In the genomic region with DNA sequence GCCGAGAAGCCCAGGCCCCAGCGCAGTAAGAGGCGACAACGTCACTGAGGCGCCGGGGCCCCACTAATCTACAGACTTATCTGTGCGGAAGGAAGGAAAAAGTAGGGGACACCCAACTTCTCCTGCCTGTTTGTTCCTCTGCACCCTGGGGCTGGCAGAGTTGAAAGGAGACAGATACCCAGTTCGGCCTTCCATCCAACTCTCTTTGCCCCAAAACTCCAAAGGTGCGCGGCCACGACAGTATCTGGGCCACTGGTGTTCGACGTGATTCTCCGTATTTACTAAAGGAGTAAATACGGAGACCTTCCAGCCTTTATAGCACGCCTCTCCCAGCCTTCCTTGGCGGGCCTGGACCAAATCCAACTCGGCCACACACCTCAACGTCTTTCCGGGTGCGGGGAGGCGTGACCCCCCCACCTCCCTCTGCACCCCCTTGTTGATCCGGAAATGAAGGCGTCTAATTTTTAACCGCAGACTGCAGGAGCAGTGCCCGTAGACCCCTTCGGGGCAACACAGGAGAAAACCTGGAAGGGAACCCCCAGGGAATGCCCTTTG, we compare ENCODE assay signal across 9 cellular contexts. TPM values are rescaled to one million over a fixed set of nuclear protein-coding genes. Genes with fewer than 3 reads are reported as not detected.
A peak's percentile ranks its signal among the peaks of the same experiment; 100 is the strongest.
DNase-seq lines count a peak whose midpoint lies in the region; ATAC-seq, FAIRE-seq and TF ChIP-seq lines count a peak whose summit lies in the region.
"Had no signal": no experiment of that assay in that cellular context is flagged by ENCODE, and none has a peak within 500 bp of the region (broad histone marks: within the 10 kb centered on the region; RNA-seq: fewer than 3 reads in every experiment).

No MANE protein-coding gene starts in this region.

- intact Hi-C loops in activated CD8-positive, alpha-beta T cell treated with anti-CD3 and anti-CD28 coated beads for 36 hours (cut with micrococcal nuclease) = loop anchor here (5.0 to 10.0 kb wide), 3 partner anchors 114 to 226 kb away; no protein-coding TSS in a partner anchor
- intact Hi-C loops in pancreas (cut with DNase I) = no loop called here

- H3K4me3 Mint-ChIP-seq in IgD-negative memory B cell = peak overlapping the region; percentile 90 to 100 (median 96)
- peak overlapping the region; percentile 99 for H3K4me3 Mint-ChIP-seq in activated CD8-positive, alpha-beta T cell treated with anti-CD3 and anti-CD28 coated beads for 36 hours

- peaks cover 16 to 39% (median 26%) of the 10 kb centered on the region in 3 donors for H3K4me1 ChIP-seq in pancreas

- WGBS in pancreas, 2 donors = 0 to 2% methylated on average over 27 of the region's 27 CpGs

- no peaks in the 10 kb centered on the region for H3K27me3 ChIP-seq in pancreas

- peak; percentile 5 for ATAC-seq in activated CD8-positive, alpha-beta T cell treated with anti-CD3 and anti-CD28 coated beads for 36 hours
- peak in 1 of 4 donors; percentile 0 for ATAC-seq in pancreas

- no peak for FAIRE-seq in pancreas (lab: Jason Lieb, UNC)
- FAIRE-seq: TTC549 had no signal

- peaks cover 27 to 42% (median 39%) of the 10 kb centered on the region in 3 donors for H3K4me1 Mint-ChIP-seq in IgD-negative memory B cell
- peaks cover 40% of the 10 kb centered on the region for H3K4me1 Mint-ChIP-seq in activated CD8-positive, alpha-beta T cell treated with anti-CD3 and anti-CD28 coated beads for 36 hours (ENCODE audit: low read depth)

- POLR2A ChIA-PET in activated CD8-positive, alpha-beta T cell treated with anti-CD3 and anti-CD28 coated beads for 36 hours (lab: Charles Lee) = interaction anchor here (1.0 to 1.5 kb wide), 4 partner anchors 16 to 144 kb away, joined by 3 to 4 read pairs (median 3); no protein-coding TSS in a partner anchor

- no peaks in the 10 kb centered on the region for H3K36me3 Mint-ChIP-seq in IgD-negative memory B cell
- H3K36me3 Mint-ChIP-seq in activated CD8-positive, alpha-beta T cell treated with anti-CD3 and anti-CD28 coated beads for 36 hours (ENCODE audit: low read depth) = peaks cover 47% of the 10 kb centered on the region

- no peaks in the 10 kb centered on the region for H3K9me3 Mint-ChIP-seq in IgD-negative memory B cell
- H3K9me3 Mint-ChIP-seq in activated CD8-positive, alpha-beta T cell treated with anti-CD3 and anti-CD28 coated beads for 36 hours = no peaks in the 10 kb centered on the region

- CTCF ChIA-PET in activated CD8-positive, alpha-beta T cell treated with anti-CD3 and anti-CD28 coated beads for 36 hours (lab: Charles Lee) = interaction anchor here (0.5 kb wide), 1 partner anchor 153 kb away, joined by 3 read pairs; no protein-coding TSS in a partner anchor

- in situ Hi-C loops in Caki2 (cut with HindIII; ENCODE audit: low pct_unique_long_range_greater_than_20kb, low sequenced_read_pairs) = no loop called here

- peak overlapping the region; percentile 39 to 100 (median 82) for H3K27ac ChIP-seq in pancreas

- DNase-seq in Caki2 (ENCODE audit: low read depth) (peak; percentile 48), fibroblast of mammary gland (ENCODE audit: low read depth) (no peak), pancreas (peak in 4 of 6 donors; percentile 63 to 77 (median 70)), NCI-H1048 (lab: John Stamatoyannopoulos, UW) (no peak), SK-N-DZ (ENCODE audit: low spot score) (no peak), hippocampal formation (lab: John Stamatoyannopoulos, UW) (no peak)
- peak; percentile 61 for DNase-seq in activated CD8-positive, alpha-beta T cell treated with anti-CD3 and anti-CD28 coated beads for 36 hours

- peak overlapping the region; percentile 69 for H3K4me3 ChIP-seq in fibroblast of mammary gland (ENCODE audit: control insufficient read depth, low read depth, low read length)
- peak overlapping the region; percentile 50 to 95 (median 86) for H3K4me3 ChIP-seq in pancreas

- no peaks in the 10 kb centered on the region for H3K9me3 ChIP-seq in pancreas

- no peak for TF ChIP-seq CTCF in activated CD8-positive, alpha-beta T cell treated with anti-CD3 and anti-CD28 coated beads for 36 hours (IDR thresholded peaks at IDR 0.05)
- TF ChIP-seq CTCF in fibroblast of mammary gland (conservative IDR thresholded peaks at IDR 0.05; ENCODE audit: control insufficient read depth, insufficient read depth, low read depth, low read length) = no peak
- no peak for TF ChIP-seq CTCF in pancreas (IDR thresholded peaks at IDR 0.05)

- H3K27me3 Mint-ChIP-seq in IgD-negative memory B cell = peaks cover 2% of the 10 kb centered on the region
- H3K27me3 Mint-ChIP-seq in activated CD8-positive, alpha-beta T cell treated with anti-CD3 and anti-CD28 coated beads for 36 hours = no peaks in the 10 kb centered on the region

- H3K36me3 ChIP-seq in pancreas = no peaks in the 10 kb centered on the region

- peak overlapping the region; percentile 93 to 99 (median 94) for H3K27ac Mint-ChIP-seq in IgD-negative memory B cell
- H3K27ac Mint-ChIP-seq in activated CD8-positive, alpha-beta T cell treated with anti-CD3 and anti-CD28 coated beads for 36 hours = peak overlapping the region; percentile 86

RNA-seq across cellular contexts. Expression of a gene that starts 1.6 kb away (rescaled TPM):
- total RNA-seq in Caki2 (2014; rRNA removed; shearing (Covaris generic); ENCODE audit: low replicate concordance) = 38.0 and 50.2 TPM in 2 replicates
- polyA plus RNA-seq in IgD-negative memory B cell = 0.48 TPM
- total RNA-seq in activated CD8-positive, alpha-beta T cell treated with anti-CD3 and anti-CD28 coated beads for 36 hours = 10 to 100 TPM; 17.4 to 18.1 TPM
- 10 to 100 TPM in 2 of 6 donors, 1 to 10 TPM in 4; 5.3 to 22.4 (median 6.8) TPM for total RNA-seq in pancreas
- 1 to 10 TPM; 4.2 to 8.2 TPM for polyA plus RNA-seq in pancreas
- polyA plus RNA-seq in SK-N-DZ (2014; cell fraction: cytosol; rRNA removed) = 9.8 and 14.5 TPM in 2 replicates
- 6.3 and 6.9 TPM in 2 replicates for polyA plus RNA-seq in SK-N-DZ (2014; cell fraction: nucleus; rRNA removed)

Comparison
In these comparisons a context has a peak if more than half of its experiments do, and no peak if none do; other contexts are left out.
1. DNase-seq: peak in Caki2 (single experiment), activated CD8-positive, alpha-beta T cell treated with anti-CD3 and anti-CD28 coated beads for 36 hours (single experiment) and pancreas (4 of 6); none in fibroblast of mammary gland (single experiment), NCI-H1048 (single experiment), SK-N-DZ (single experiment) and hippocampal formation (0 of 2).